15 cellular contexts compared by ENCODE assay signal in the genomic region with DNA sequence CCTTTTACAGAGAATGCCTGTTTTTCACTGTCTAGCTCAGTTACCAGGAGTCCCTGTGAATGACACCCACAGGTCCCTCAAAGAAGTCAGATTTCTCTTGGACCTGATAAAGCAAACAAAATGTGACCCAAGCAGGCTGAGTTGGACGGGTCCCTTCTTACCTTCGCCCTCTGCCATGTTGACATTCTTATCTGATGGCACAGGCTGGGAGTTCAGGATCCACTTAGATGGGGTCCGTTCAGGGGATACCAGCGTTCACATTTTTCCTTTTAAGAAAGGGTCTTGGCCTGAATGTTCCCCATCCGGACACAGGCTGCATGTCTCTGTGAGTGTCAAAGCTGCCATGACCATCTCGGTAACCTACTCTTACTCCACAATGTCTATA.
DNase-seq lines count a peak whose midpoint lies in the region; ATAC-seq and TF ChIP-seq lines count a peak whose summit lies in the region.
"Had no signal": no experiment of that assay in that cellular context is flagged by ENCODE, and none has a peak within 500 bp of the region (broad histone marks: within the 10 kb centered on the region; RNA-seq: fewer than 3 reads in every experiment).

No MANE protein-coding gene starts in this region.

- intact Hi-C loops in prostate gland (cut with DNase I) = no loop called here

- no peak overlapping the region for H2AFZ ChIP-seq in fibroblast of lung (ENCODE audit: low read length)

- no peak overlapping the region for H3K9ac ChIP-seq in fibroblast of lung (ENCODE audit: insufficient read depth, low read length)
- H3K9ac ChIP-seq: KMS-11 had no signal

- no peak for ATAC-seq in RWPE2 (ENCODE audit: low read depth)

- TF ChIP-seq POLR2A in prostate gland (IDR thresholded peaks at IDR 0.05) = no peak

- 90% methylated on average over 6 of the region's 6 CpGs for WGBS in prostate gland

- H3K36me3 ChIP-seq in RWPE2 (ENCODE audit: low read depth) (peaks cover 18% of the 10 kb centered on the region), fibroblast of lung (ENCODE audit: control insufficient read depth, insufficient read depth, low read length) (no peaks in the 10 kb centered on the region), prostate gland (no peaks in the 10 kb centered on the region)
- H3K36me3 ChIP-seq: heart left ventricle had no signal

- H3K4me1 ChIP-seq in RWPE2 (ENCODE audit: insufficient read depth, poor library complexity, severe bottlenecking) = peaks cover 49% of the 10 kb centered on the region
- peaks cover 22% of the 10 kb centered on the region for H3K4me1 ChIP-seq in fibroblast of lung (ENCODE audit: control insufficient read depth, extremely low read depth, insufficient read depth, low read length)
- H3K4me1 ChIP-seq in prostate gland (replicated peaks) = no peaks in the 10 kb centered on the region

- no peak for TF ChIP-seq CTCF in C4-2B (conservative IDR thresholded peaks at IDR 0.05)
- no peak for TF ChIP-seq CTCF in RWPE2 (IDR thresholded peaks at IDR 0.05; ENCODE audit: poor library complexity, severe bottlenecking)
- no peak for TF ChIP-seq CTCF in fibroblast of lung (conservative IDR thresholded peaks at IDR 0.05 in 1 of 2, IDR thresholded peaks at IDR 0.05 in 1 of 2; ENCODE audit: low read depth in 1 of 2, low read length in 2 of 2)
- TF ChIP-seq CTCF in prostate gland (IDR thresholded peaks at IDR 0.05) = no peak

- H3K79me2 ChIP-seq in fibroblast of lung (ENCODE audit: control insufficient read depth, insufficient read depth, low read length) = no peaks in the 10 kb centered on the region

- H3K9me3 ChIP-seq in RWPE2 (ENCODE audit: severe bottlenecking) (no peaks in the 10 kb centered on the region), fibroblast of lung (ENCODE audit: control insufficient read depth, insufficient read depth, low read depth, low read length) (no peaks in the 10 kb centered on the region), prostate gland (no peaks in the 10 kb centered on the region)

- H3K27ac ChIP-seq in C4-2B (peak overlapping the region; percentile 3; the same call in 1 of the 2 replicates), RWPE2 (ENCODE audit: poor library complexity, severe bottlenecking) (peak overlapping the region; percentile 100), fibroblast of lung (ENCODE audit: insufficient read depth, low read length) (peak overlapping the region; percentile 96), prostate gland (peak overlapping the region; percentile 10 to 66)
- H3K27ac ChIP-seq: KMS-11 had no signal

- H3K27me3 ChIP-seq in RWPE2 (ENCODE audit: insufficient read depth, poor library complexity, severe bottlenecking) = no peaks in the 10 kb centered on the region
- no peaks in the 10 kb centered on the region for H3K27me3 ChIP-seq in fibroblast of lung (ENCODE audit: control insufficient read depth, insufficient read depth, low read length)
- no peaks in the 10 kb centered on the region for H3K27me3 ChIP-seq in prostate gland (replicated peaks; ENCODE audit: insufficient read depth)
- H3K27me3 ChIP-seq: heart left ventricle had no signal

- DNase-seq in RWPE2 (ENCODE audit: low spot score) = no peak
- no peak for DNase-seq in fibroblast of lung (ENCODE audit: low read depth in 2 of 2)
- DNase-seq in prostate gland (ENCODE audit: low spot score) = no peak
- DNase-seq in NCI-H446 (lab: John Stamatoyannopoulos, UW) = no peak
- no peak for DNase-seq in nucleus accumbens (lab: John Stamatoyannopoulos, UW)
- DNase-seq in SHP77 treated with DMSO at 0.1 percent for 48 hours (lab: John Stamatoyannopoulos, UW) = no peak
- DNase-seq in stimulated activated CD4-positive, alpha-beta T cell treated with anti-CD3 and anti-CD28 coated beads, Interleukin-2, amount 100 ng/mL, for 24 hours = no peak
- DNase-seq: activated naive CD8-positive, alpha-beta T cell treated with anti-CD3 and anti-CD28 coated beads for 36 hours; COR-L47; heart left ventricle; midbrain; NCI-H2107; stimulated activated naive CD4-positive, alpha-beta T cell treated with Interleukin-2 at 50 U/mL for 16 hours had no signal

- H3K4me2 ChIP-seq in fibroblast of lung (ENCODE audit: extremely low read depth, insufficient read depth, low read length) = no peak overlapping the region
- H3K4me2 ChIP-seq: KMS-11 had no signal

- no peaks in the 10 kb centered on the region for H4K20me1 ChIP-seq in fibroblast of lung (ENCODE audit: control insufficient read depth, extremely low read depth, insufficient read depth, low read length)

- H3K4me3 ChIP-seq in RWPE2 (ENCODE audit: severe bottlenecking) (no peak overlapping the region), fibroblast of lung (replicated peaks in 1 of 4; ENCODE audit: control extremely low read depth in 1 of 4, insufficient read depth in 1 of 4, low read depth in 3 of 4, low read length in 4 of 4) (no peak overlapping the region), prostate gland (no peak overlapping the region)
- H3K4me3 ChIP-seq: heart left ventricle had no signal

Comparison
In these comparisons a context has a peak if more than half of its experiments do, and no peak if none do; other contexts are left out.
1. H3K27ac ChIP-seq: peak in every context shown above with its lines; median percentile 100 in RWPE2; 96 in fibroblast of lung; 38 in prostate gland; 3 in C4-2B.